13 cellular contexts compared by ENCODE assay signal in the genomic region with DNA sequence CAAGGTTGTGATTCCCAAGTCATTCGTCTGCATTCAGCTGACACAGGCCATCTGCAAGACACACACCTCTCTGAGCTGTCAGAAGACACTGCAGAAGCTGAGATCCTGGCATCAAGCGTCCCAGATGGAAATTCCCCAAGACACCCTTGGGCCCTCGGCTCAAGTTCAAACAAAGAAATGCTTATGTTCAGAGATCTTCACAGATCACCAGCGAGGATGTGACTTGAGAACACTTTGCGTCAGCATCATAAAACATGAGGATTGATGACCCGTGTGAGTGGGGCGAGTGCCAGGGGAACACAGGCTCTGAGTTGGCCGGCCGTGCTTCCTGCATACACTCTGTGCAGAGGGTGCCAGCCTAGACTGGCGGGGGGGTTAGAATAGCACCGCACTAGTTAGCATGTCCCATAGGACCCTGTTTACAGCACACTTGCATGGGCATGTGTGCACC. TPM values are rescaled to one million over a fixed set of nuclear protein-coding genes. Genes with fewer than 3 reads are reported as not detected.
DNase-seq lines count a peak whose midpoint lies in the region; ATAC-seq, FAIRE-seq and TF ChIP-seq lines count a peak whose summit lies in the region.
"Had no signal": no experiment of that assay in that cellular context is flagged by ENCODE, and none has a peak within 500 bp of the region (broad histone marks: within the 10 kb centered on the region; RNA-seq: fewer than 3 reads in every experiment).

No MANE protein-coding gene starts in this region.

- CTCF ChIA-PET in RWPE1 (lab: Yijun Ruan, JAX), result interaction anchor here (0.8 to 1.2 kb wide), 3 partner anchors 10 to 102 kb away, joined by 3 to 4 read pairs (median 3); no protein-coding TSS in a partner anchor

- H3K4me1 ChIP-seq in suprapubic skin, result peaks cover 15% of the 10 kb centered on the region

- 42% methylated on average over 10 of the region's 11 CpGs for WGBS in suprapubic skin

- ATAC-seq in GM18867 (IDR thresholded peaks at IDR 0.05; ENCODE audit: unreplicated experiment) (no peak), HG03025 (IDR thresholded peaks at IDR 0.05; ENCODE audit: low FRiP score, unreplicated experiment) (no peak)

- no peaks in the 10 kb centered on the region for H3K36me3 ChIP-seq in suprapubic skin

- no peaks in the 10 kb centered on the region for H3K9me3 ChIP-seq in suprapubic skin

- H3K4me3 ChIP-seq in suprapubic skin, result no peak overlapping the region

- TF ChIP-seq EP300 in suprapubic skin (IDR thresholded peaks at IDR 0.05), result no peak

- no peaks in the 10 kb centered on the region for H3K27me3 ChIP-seq in suprapubic skin

- DNase-seq in H54 (ENCODE audit: insufficient read length, low spot score) (peak; percentile 65), RWPE1 (ENCODE audit: low spot score) (peak; percentile 72), glomerular visceral epithelial cell (ENCODE audit: extremely low spot score) (peak; percentile 96), suprapubic skin (ENCODE audit: low spot score in 2 of 2) (peak; percentile 86 to 90), NCI-H2227 (lab: John Stamatoyannopoulos, UW; ENCODE audit: unreplicated experiment) (no peak)
- DNase-seq in activated CD8-positive, alpha-beta memory T cell treated with anti-CD3 and anti-CD28 coated beads for 24 hours, result no peak
- DNase-seq: activated CD8-positive, alpha-beta memory T cell treated with anti-CD3 and anti-CD28 coated beads, Interleukin-2, amount 50 U/mL, for 48 hours; Kasumi-1; mesendoderm; stimulated activated CD4-positive, alpha-beta T cell treated with anti-CD3 and anti-CD28 coated beads, Interleukin-4, amount 100 ng/mL, for 24 hours had no signal

- no peak for TF ChIP-seq POLR2A in H54 (IDR thresholded peaks at IDR 0.05; ENCODE audit: low read depth, low read length)
- TF ChIP-seq POLR2A in suprapubic skin (IDR thresholded peaks at IDR 0.05), result no peak

- POLR2A ChIA-PET in RWPE1 (lab: Yijun Ruan, JAX; ENCODE audit: low non-redundant PET), result no interaction called here

- peak; percentile 97 for FAIRE-seq in H54 (lab: Jason Lieb, UNC)
- FAIRE-seq: GM12892 had no signal

- TF ChIP-seq CTCF in RWPE1 (conservative IDR thresholded peaks at IDR 0.05; ENCODE audit: low read depth) (no peak), suprapubic skin (IDR thresholded peaks at IDR 0.05) (no peak)

- peak overlapping the region; percentile 87 for H3K27ac ChIP-seq in RWPE1
- peak overlapping the region; percentile 26 for H3K27ac ChIP-seq in suprapubic skin

RNA-seq across cellular contexts. Expression of gene KCNIP3, which starts 36.8 kb away (rescaled TPM):
- total RNA-seq in suprapubic skin, result 10 to 100 TPM in 3 of 4 donors, 1 to 10 TPM in 1; 7.1 to 21.6 (median 13.6) TPM

RNA-seq across cellular contexts. Expression of gene PROM2, which starts 59.7 kb away (rescaled TPM):
- total RNA-seq in suprapubic skin, result 100 to 1,000 TPM in 2 of 4 donors, 10 to 100 TPM in 2; 96.8 to 166 (median 131) TPM

Comparison
In these comparisons a context has a peak if more than half of its experiments do, and no peak if none do; other contexts are left out.
1. DNase-seq: peak in H54 (single experiment), RWPE1 (single experiment), glomerular visceral epithelial cell (single experiment) and suprapubic skin (2 of 2); none in activated CD8-positive, alpha-beta memory T cell treated with anti-CD3 and anti-CD28 coated beads for 24 hours (single experiment) and NCI-H2227 (single experiment).